14 cellular contexts compared by ENCODE assay signal in the genomic region with DNA sequence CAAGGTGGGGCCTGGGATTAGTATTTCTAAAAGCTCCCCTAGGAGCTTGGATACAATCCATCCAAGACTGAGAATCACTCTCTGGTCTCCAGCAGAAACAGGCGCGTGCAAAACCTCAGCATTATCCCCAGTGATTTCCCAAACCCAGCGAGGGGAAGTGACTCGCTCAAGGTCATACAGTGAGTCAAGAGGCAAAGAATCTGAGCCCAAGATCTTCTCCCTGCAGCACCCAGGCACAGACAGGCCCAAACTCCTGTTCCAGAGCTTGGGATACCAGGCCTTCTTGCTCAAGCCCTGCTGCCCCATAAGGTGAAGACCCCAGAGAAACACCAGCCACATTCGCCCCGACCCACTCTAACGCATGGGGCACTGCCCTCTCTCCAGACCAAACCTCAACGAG. TPM values are rescaled to one million over a fixed set of nuclear protein-coding genes. Genes with fewer than 3 reads are reported as not detected.
DNase-seq lines count a peak whose midpoint lies in the region; ATAC-seq and TF ChIP-seq lines count a peak whose summit lies in the region.
"Had no signal": no experiment of that assay in that cellular context is flagged by ENCODE, and none has a peak within 500 bp of the region (broad histone marks: within the 10 kb centered on the region; RNA-seq: fewer than 3 reads in every experiment).

No MANE protein-coding gene starts in this region.

- H3K9me3 ChIP-seq in PC-3 (ENCODE audit: low read length) (no peaks in the 10 kb centered on the region), osteoblast (ENCODE audit: low read depth, low read length) (no peaks in the 10 kb centered on the region), sigmoid colon (no peaks in the 10 kb centered on the region)
- H3K9me3 ChIP-seq: Peyer's patch, spleen had no signal

- peak overlapping the region; percentile 52 for H3K4me2 ChIP-seq in PC-3 (ENCODE audit: low read length)
- peak overlapping the region; percentile 63 for H3K4me2 ChIP-seq in osteoblast (ENCODE audit: insufficient read depth, low read length)

- H3K36me3 ChIP-seq in PC-3 (ENCODE audit: low read depth, low read length) = no peaks in the 10 kb centered on the region
- no peaks in the 10 kb centered on the region for H3K36me3 ChIP-seq in osteoblast (ENCODE audit: insufficient read depth, low read length)
- H3K36me3 ChIP-seq in sigmoid colon = no peaks in the 10 kb centered on the region
- H3K36me3 ChIP-seq: Peyer's patch, spleen had no signal

- no peaks in the 10 kb centered on the region for H3K9me2 ChIP-seq in PC-3 (replicated peaks; ENCODE audit: low read length)

- BruUV-seq in PC-3 (replicated peaks; lab: Mats Ljungman, UMichigan) = no TSS peak

- H3F3A ChIP-seq in PC-3 (ENCODE audit: low read length, unreplicated experiment) = no peaks in the 10 kb centered on the region

- H3K79me2 ChIP-seq in PC-3 (ENCODE audit: low read length) (peaks cover 99% of the 10 kb centered on the region), osteoblast (ENCODE audit: insufficient read depth, low read length) (peaks cover 81% of the 10 kb centered on the region)

- CTCF ChIA-PET in PC-3 (lab: Charles Lee) = no interaction called here

- POLR2A ChIA-PET in PC-3 (lab: Charles Lee; ENCODE audit: unreplicated experiment) = no interaction called here

- H2AFZ ChIP-seq in PC-3 (ENCODE audit: low read length) (no peak overlapping the region), osteoblast (ENCODE audit: low read length) (no peak overlapping the region)

- H3K9ac ChIP-seq in PC-3 (ENCODE audit: low read length) = peak overlapping the region; percentile 50

- intact Hi-C loops in PC-3 (cut with micrococcal nuclease) = no loop called here
- intact Hi-C loops in Right ventricle myocardium inferior (cut with DNase I) = loop anchor here (5.0 kb wide), 1 partner anchor 41 kb away; no protein-coding TSS in a partner anchor
- intact Hi-C loops in sigmoid colon (cut with DNase I) = loop anchor here (5.0 kb wide), 1 partner anchor 39 kb away; no protein-coding TSS in a partner anchor

- H3K4me1 ChIP-seq in PC-3 (ENCODE audit: insufficient read depth, low read length) (peaks cover 85% of the 10 kb centered on the region), osteoblast (ENCODE audit: insufficient read depth, low read length) (peaks cover 53% of the 10 kb centered on the region), sigmoid colon (peaks cover 0 to 60% (median 47%) of the 10 kb centered on the region in 4 donors)

- ATAC-seq in PC-3 (peak; percentile 9; the same call in 1 of the 2 replicates), GM21367 (IDR thresholded peaks at IDR 0.05; ENCODE audit: unreplicated experiment) (no peak), Right ventricle myocardium inferior (no peak), HG02884 (IDR thresholded peaks at IDR 0.05; ENCODE audit: unreplicated experiment) (no peak)

- 91 to 92% methylated on average over 8 of the region's 8 CpGs for WGBS in sigmoid colon, 2 donors

- TF ChIP-seq CTCF in PC-3 (conservative IDR thresholded peaks at IDR 0.05; ENCODE audit: low read depth, low read length) (no peak), osteoblast (IDR thresholded peaks at IDR 0.05; ENCODE audit: extremely low read depth, low read depth, low read length) (no peak), sigmoid colon (IDR thresholded peaks at IDR 0.05) (no peak)

- TF ChIP-seq EP300 in sigmoid colon (IDR thresholded peaks at IDR 0.05) = no peak

- H3K27ac ChIP-seq in PC-3 (ENCODE audit: low read length) (peak overlapping the region; percentile 87), osteoblast (ENCODE audit: low read depth, low read length) (peak overlapping the region; percentile 98), sigmoid colon (peak overlapping the region in 1 of 4 donors; percentile 61)
- H3K27ac ChIP-seq: Peyer's patch, spleen had no signal

- 0 out of 2 replicates have a peak, but pooled peaks cover 5% of the 10 kb centered on the region for H4K20me1 ChIP-seq in PC-3 (ENCODE audit: low read length)
- peaks cover 7% of the 10 kb centered on the region for H4K20me1 ChIP-seq in osteoblast (ENCODE audit: insufficient read depth, low read length)

- no peak for TF ChIP-seq POLR2A in sigmoid colon (IDR thresholded peaks at IDR 0.05)

- H3K27me3 ChIP-seq in PC-3 (ENCODE audit: low read length) = no peaks in the 10 kb centered on the region
- H3K27me3 ChIP-seq in osteoblast (ENCODE audit: insufficient read depth, low read length) = no peaks in the 10 kb centered on the region
- H3K27me3 ChIP-seq in sigmoid colon = no peaks in the 10 kb centered on the region
- H3K27me3 ChIP-seq: Peyer's patch, spleen had no signal

- H3K4me3 ChIP-seq in PC-3 (ENCODE audit: low read length) (no peak overlapping the region), osteoblast (ENCODE audit: insufficient read depth, low read length) (peak overlapping the region; percentile 31), sigmoid colon (no peak overlapping the region)
- H3K4me3 ChIP-seq: Peyer's patch, spleen had no signal

- DNase-seq in ELR (ENCODE audit: low read depth) = peak; percentile 94
- DNase-seq in PC-3 = peak; percentile 72
- peak; percentile 34 for DNase-seq in dedifferentiated amniotic fluid mesenchymal stem cell (ENCODE audit: extremely low spot score)
- DNase-seq in osteoblast (ENCODE audit: insufficient read length, low spot score, missing footprints) = peak; percentile 98
- DNase-seq in Right ventricle myocardium inferior (ENCODE audit: missing footprints) = no peak
- no peak for DNase-seq in sigmoid colon
- DNase-seq: activated CD4-positive, alpha-beta T cell treated with anti-CD3 and anti-CD28 coated beads, Interleukin-2, amount 50 U/mL, for 4 hours; DMS53; NCI-H2081; Peyer's patch; spleen; stimulated activated naive CD4-positive, alpha-beta T cell had no signal

RNA-seq across cellular contexts. Expression of a gene that starts 33.2 kb away (rescaled TPM):
- total RNA-seq in PC-3 (2014; rRNA removed) (56.4 and 77.1 TPM in 2 replicates), osteoblast (8.8 and 9.4 TPM in 2 replicates), Right ventricle myocardium inferior (14.7 TPM), sigmoid colon (10 to 100 TPM in 3 of 4 donors, 1 to 10 TPM in 1; 6.8 to 33.7 (median 10.3) TPM)
- polyA plus RNA-seq in sigmoid colon = 10 to 100 TPM in 2 of 3 donors, 1 to 10 TPM in 1; 9.5 to 11.7 (median 10.2) TPM

Comparison
In these comparisons a context has a peak if more than half of its experiments do, and no peak if none do; other contexts are left out.
1. DNase-seq: peak in ELR (single experiment), PC-3 (single experiment), dedifferentiated amniotic fluid mesenchymal stem cell (single experiment) and osteoblast (single experiment); none in Right ventricle myocardium inferior (single experiment) and sigmoid colon (single experiment).